Comparison of ENCODE assay signal across 13 cellular contexts in genomic region chr1:45507893-45508292, GRCh38. TPM values are rescaled to one million over a fixed set of nuclear protein-coding genes. Genes with fewer than 3 reads are reported as not detected.
DNase-seq lines count a peak whose midpoint lies in the region; ATAC-seq and TF ChIP-seq lines count a peak whose summit lies in the region.
"Had no signal": no experiment of that assay in that cellular context is flagged by ENCODE, and none has a peak within 500 bp of the region (broad histone marks: within the 10 kb centered on the region; RNA-seq: fewer than 3 reads in every experiment).

No MANE protein-coding gene starts in this region.

- no peaks in the 10 kb centered on the region for H3K9me3 ChIP-seq in HCT116 (ENCODE audit: control insufficient read depth in 1 of 2, insufficient read depth in 1 of 2, low read depth in 1 of 2, low read length in 2 of 2)
- H3K9me3 ChIP-seq: mucosa of descending colon had no signal

- peaks cover 6% of the 10 kb centered on the region for H3K4me1 Mint-ChIP-seq in activated CD8-positive, alpha-beta memory T cell treated with anti-CD3 and anti-CD28 coated beads, Interleukin-2, amount 10 ng/mL, durations not matched to agents 7 days and 5 days
- no peaks in the 10 kb centered on the region for H3K4me1 Mint-ChIP-seq in stimulated activated effector memory CD8-positive, alpha-beta T cell treated with anti-CD3 and anti-CD28 coated beads, Interleukin-12 subunit alpha, Interleukin-12 subunit beta, amount 100 ng/mL, for 72 hours

- H3K79me2 ChIP-seq in HCT116 (ENCODE audit: insufficient read depth, low read length), result peaks cover 10% of the 10 kb centered on the region; the same call in 1 of the 2 replicates

- RAD21 ChIA-PET in HCT116 (lab: Charles Lee; ENCODE audit: low non-redundant PET in 1 of 2, low total read pairs in 2 of 2, uncharacterized antibody in 2 of 2, unreplicated experiment in 2 of 2), result no interaction called here

- H3K4me2 ChIP-seq in HCT116 (ENCODE audit: low read length), result no peak overlapping the region
- H3K4me2 ChIP-seq: smooth muscle cell had no signal

- CTCF ChIA-PET in activated CD8-positive, alpha-beta memory T cell treated with anti-CD3 and anti-CD28 coated beads, Interleukin-2, amount 10 ng/mL, durations not matched to agents 7 days and 5 days (lab: Charles Lee), result interaction anchor here (0.8 to 1.3 kb wide), 2 partner anchors 15 to 60 kb away, joined by 3 read pairs; no protein-coding TSS in a partner anchor
- CTCF ChIA-PET in HCT116 (lab: Charles Lee), result no interaction called here

- H3K36me3 ChIP-seq in HCT116 (ENCODE audit: control insufficient read depth in 1 of 2, insufficient read depth in 2 of 2, low read length in 2 of 2), result peaks cover 24 to 31% of the 10 kb centered on the region in 2 experiments; a peak in 3 of 4 replicates

- intact Hi-C loops in HCT116 (cut with micrococcal nuclease), result no loop called here

- no peak overlapping the region for H2AFZ ChIP-seq in HCT116 (ENCODE audit: low read depth, low read length, poor library complexity, severe bottlenecking)

- H3K4me1 ChIP-seq in HCT116 (ENCODE audit: control insufficient read depth in 1 of 2, insufficient read depth in 2 of 2, low read length in 2 of 2), result no peaks in the 10 kb centered on the region

- no peak for TF ChIP-seq RAD21 in HCT116 (IDR thresholded peaks at IDR 0.05; ENCODE audit: low read depth)

- H3K9ac ChIP-seq in HCT116 (ENCODE audit: low read length), result no peak overlapping the region

- no peaks in the 10 kb centered on the region for H3K27me3 ChIP-seq in HCT116 (ENCODE audit: insufficient read depth, low read length)

- TSS peak; percentile 0 for BruUV-seq in HCT116 (replicated peaks; lab: Mats Ljungman, UMichigan)

- ATAC-seq in activated CD8-positive, alpha-beta memory T cell treated with anti-CD3 and anti-CD28 coated beads, Interleukin-2, amount 10 ng/mL, durations not matched to agents 7 days and 5 days, result no peak
- ATAC-seq in HCT116, result peak; percentile 5; the same call in 1 of the 2 replicates
- ATAC-seq in stimulated activated effector memory CD8-positive, alpha-beta T cell treated with anti-CD3 and anti-CD28 coated beads, Interleukin-12 subunit alpha, Interleukin-12 subunit beta, amount 100 ng/mL, for 72 hours, result no peak
- no peak for ATAC-seq in HG02981 (IDR thresholded peaks at IDR 0.05; ENCODE audit: unreplicated experiment)
- ATAC-seq in GM18517 (IDR thresholded peaks at IDR 0.05; ENCODE audit: unreplicated experiment), result no peak

- peaks cover 26% of the 10 kb centered on the region for H3K36me3 Mint-ChIP-seq in activated CD8-positive, alpha-beta memory T cell treated with anti-CD3 and anti-CD28 coated beads, Interleukin-2, amount 10 ng/mL, durations not matched to agents 7 days and 5 days
- peaks cover 49% of the 10 kb centered on the region for H3K36me3 Mint-ChIP-seq in stimulated activated effector memory CD8-positive, alpha-beta T cell treated with anti-CD3 and anti-CD28 coated beads, Interleukin-12 subunit alpha, Interleukin-12 subunit beta, amount 100 ng/mL, for 72 hours

- H3K27me3 Mint-ChIP-seq in activated CD8-positive, alpha-beta memory T cell treated with anti-CD3 and anti-CD28 coated beads, Interleukin-2, amount 10 ng/mL, durations not matched to agents 7 days and 5 days, result no peaks in the 10 kb centered on the region
- H3K27me3 Mint-ChIP-seq: activated naive CD8-positive, alpha-beta T cell treated with anti-CD3 and anti-CD28 coated beads, Interleukin-2, amount 10 ng/mL, durations not matched to agents 7 days and 5 days had no signal

- TF ChIP-seq POLR2A in HCT116 (IDR thresholded peaks at IDR 0.05; ENCODE audit: borderline replicate concordance, extremely low read depth, insufficient read depth, insufficient read length), result no peak

- no peaks in the 10 kb centered on the region for H3K9me2 ChIP-seq in HCT116 (ENCODE audit: insufficient read depth)

- peaks cover 10% of the 10 kb centered on the region for H4K20me1 ChIP-seq in HCT116 (ENCODE audit: insufficient read depth)

- POLR2A ChIA-PET in HCT116 (lab: Charles Lee), result interaction anchor here (1.7 to 6.1 kb wide), 2 partner anchors 8 to 14 kb away, joined by 4 to 61 read pairs; partner anchors contain the start of gene PRDX1

- no peak for DNase-seq in activated CD8-positive, alpha-beta memory T cell treated with anti-CD3 and anti-CD28 coated beads, Interleukin-2, amount 10 ng/mL, durations not matched to agents 7 days and 5 days
- no peak for DNase-seq in activated CD8-positive, alpha-beta memory T cell treated with anti-CD3 and anti-CD28 coated beads, Interleukin-2, amount 50 U/mL, for 4 hours
- DNase-seq in HCT116 (ENCODE audit: low read depth, low spot score) (no peak), dedifferentiated amniotic fluid mesenchymal stem cell (ENCODE audit: extremely low spot score) (peak; percentile 8), iPS-NIHi11 (ENCODE audit: low spot score) (no peak)
- no peak for DNase-seq in stimulated activated effector memory CD8-positive, alpha-beta T cell treated with anti-CD3 and anti-CD28 coated beads, Interleukin-12 subunit alpha, Interleukin-12 subunit beta, amount 100 ng/mL, for 72 hours (ENCODE audit: low spot score in 2 of 2)
- DNase-seq: activated naive CD8-positive, alpha-beta T cell treated with anti-CD3 and anti-CD28 coated beads, Interleukin-2, amount 10 ng/mL, durations not matched to agents 7 days and 5 days; cerebellar nuclear complex; mucosa of descending colon; NCI-H1694 treated with DMSO at 0.1 percent for 48 hours had no signal

- no peaks in the 10 kb centered on the region for H3K9me3 Mint-ChIP-seq in activated CD8-positive, alpha-beta memory T cell treated with anti-CD3 and anti-CD28 coated beads, Interleukin-2, amount 10 ng/mL, durations not matched to agents 7 days and 5 days (ENCODE audit: low read depth)
- no peaks in the 10 kb centered on the region for H3K9me3 Mint-ChIP-seq in stimulated activated effector memory CD8-positive, alpha-beta T cell treated with anti-CD3 and anti-CD28 coated beads, Interleukin-12 subunit alpha, Interleukin-12 subunit beta, amount 100 ng/mL, for 72 hours
- H3K9me3 Mint-ChIP-seq: activated naive CD8-positive, alpha-beta T cell treated with anti-CD3 and anti-CD28 coated beads, Interleukin-2, amount 10 ng/mL, durations not matched to agents 7 days and 5 days had no signal

- H3K27ac Mint-ChIP-seq in activated CD8-positive, alpha-beta memory T cell treated with anti-CD3 and anti-CD28 coated beads, Interleukin-2, amount 10 ng/mL, durations not matched to agents 7 days and 5 days, result peak overlapping the region; percentile 34
- H3K27ac Mint-ChIP-seq in stimulated activated effector memory CD8-positive, alpha-beta T cell treated with anti-CD3 and anti-CD28 coated beads, Interleukin-12 subunit alpha, Interleukin-12 subunit beta, amount 100 ng/mL, for 72 hours, result peak overlapping the region; percentile 5

- 0 out of 2 replicates have a peak overlapping the region, but pooled peaks have one; percentile 10 for H3K27ac ChIP-seq in HCT116 (ENCODE audit: low read depth, low read length)

- no peak overlapping the region for H3K4me3 Mint-ChIP-seq in activated CD8-positive, alpha-beta memory T cell treated with anti-CD3 and anti-CD28 coated beads, Interleukin-2, amount 10 ng/mL, durations not matched to agents 7 days and 5 days
- H3K4me3 Mint-ChIP-seq in stimulated activated effector memory CD8-positive, alpha-beta T cell treated with anti-CD3 and anti-CD28 coated beads, Interleukin-12 subunit alpha, Interleukin-12 subunit beta, amount 100 ng/mL, for 72 hours, result no peak overlapping the region
- H3K4me3 Mint-ChIP-seq: activated naive CD8-positive, alpha-beta T cell treated with anti-CD3 and anti-CD28 coated beads, Interleukin-2, amount 10 ng/mL, durations not matched to agents 7 days and 5 days had no signal

- TF ChIP-seq CTCF in HCT116 (IDR thresholded peaks at IDR 0.05 in 2 of 3, conservative IDR thresholded peaks at IDR 0.05 in 1 of 3; ENCODE audit: borderline replicate concordance in 1 of 3, insufficient read depth in 1 of 3, low read depth in 2 of 3, low read length in 2 of 3), result no peak

- no peak overlapping the region for H3K4me3 ChIP-seq in HCT116 (replicated peaks in 1 of 2; ENCODE audit: low read depth in 1 of 2, low read length in 2 of 2)
- H3K4me3 ChIP-seq: mucosa of descending colon, smooth muscle cell had no signal

TF ChIP-seq in HCT116, 20 proteins besides CTCF, POLR2A, EP300 and RAD21:
- TF ChIP-seq ELF1 (IDR thresholded peaks at IDR 0.05; ENCODE audit: borderline replicate concordance, low read depth), result no peak

RNA-seq across cellular contexts. Expression of gene MMACHC, which starts 7.8 kb away (rescaled TPM):
- 1 to 10 TPM; 7.3 to 8.4 TPM for total RNA-seq in activated CD8-positive, alpha-beta memory T cell treated with anti-CD3 and anti-CD28 coated beads, Interleukin-2, amount 10 ng/mL, durations not matched to agents 7 days and 5 days
- 16.2 TPM for total RNA-seq in HCT116 (2021; ENCODE audit: unreplicated experiment)
- polyA plus RNA-seq in HCT116 (2012), result 6.4 and 8.8 TPM in 2 replicates

RNA-seq across cellular contexts. Expression of gene CCDC163, which starts 8.0 kb away (rescaled TPM):
- 1 to 10 TPM; 7.8 to 7.9 TPM for total RNA-seq in activated CD8-positive, alpha-beta memory T cell treated with anti-CD3 and anti-CD28 coated beads, Interleukin-2, amount 10 ng/mL, durations not matched to agents 7 days and 5 days
- 3.1 TPM for total RNA-seq in HCT116 (2021; ENCODE audit: unreplicated experiment)
- polyA plus RNA-seq in HCT116 (2012), result 4.8 and 5.3 TPM in 2 replicates

RNA-seq across cellular contexts. Expression of gene PRDX1, which starts 13.8 kb away (rescaled TPM):
- total RNA-seq in activated CD8-positive, alpha-beta memory T cell treated with anti-CD3 and anti-CD28 coated beads, Interleukin-2, amount 10 ng/mL, durations not matched to agents 7 days and 5 days, result 100 to 1,000 TPM; 225 to 412 TPM
- total RNA-seq in HCT116 (2021; ENCODE audit: unreplicated experiment), result 1,171 TPM
- 682 and 765 TPM in 2 replicates for polyA plus RNA-seq in HCT116 (2012)

RNA-seq across cellular contexts. Expression of gene TESK2, which starts 16.9 kb away (rescaled TPM):
- total RNA-seq in activated CD8-positive, alpha-beta memory T cell treated with anti-CD3 and anti-CD28 coated beads, Interleukin-2, amount 10 ng/mL, durations not matched to agents 7 days and 5 days, result 1 to 10 TPM; 3.0 to 4.4 TPM
- total RNA-seq in HCT116 (2021; ENCODE audit: unreplicated experiment), result 5.0 TPM
- 4.7 and 5.8 TPM in 2 replicates for polyA plus RNA-seq in HCT116 (2012)

RNA-seq across cellular contexts. Expression of gene AKR1A1, which starts 42.7 kb away (rescaled TPM):
- 100 to 1,000 TPM; 137 to 150 TPM for total RNA-seq in activated CD8-positive, alpha-beta memory T cell treated with anti-CD3 and anti-CD28 coated beads, Interleukin-2, amount 10 ng/mL, durations not matched to agents 7 days and 5 days
- total RNA-seq in HCT116 (2021; ENCODE audit: unreplicated experiment), result 199 TPM
- 261 and 297 TPM in 2 replicates for polyA plus RNA-seq in HCT116 (2012)
